ENCODE assay signal across 22 cellular contexts in genomic region chr1:241536969-241537368, GRCh38. TPM values are rescaled to one million over a fixed set of nuclear protein-coding genes. Genes with fewer than 3 reads are reported as not detected.
A peak's percentile ranks its signal among the peaks of the same experiment; 100 is the strongest.
DNase-seq lines count a peak whose midpoint lies in the region; ATAC-seq, FAIRE-seq and TF ChIP-seq lines count a peak whose summit lies in the region.
"Had no signal": no experiment of that assay in that cellular context is flagged by ENCODE, and none has a peak within 500 bp of the region (broad histone marks: within the 10 kb centered on the region; RNA-seq: fewer than 3 reads in every experiment).

No MANE protein-coding gene starts in this region.

- H3K27ac ChIP-seq in GM12878 (ENCODE audit: control insufficient read depth, insufficient read depth) = no peak overlapping the region
- H3K27ac ChIP-seq in mesenchymal stem cell (ENCODE audit: low read length, poor library complexity, severe bottlenecking) = no peak overlapping the region
- no peak overlapping the region for H3K27ac ChIP-seq in esophagus muscularis mucosa (replicated peaks in 1 of 4)
- H3K27ac ChIP-seq: C4-2B had no signal

- TF ChIP-seq RAD21 in GM12878 (IDR thresholded peaks at IDR 0.05; ENCODE audit: insufficient read depth, low read depth, low read length) = no peak

- H2BK5ac ChIP-seq in mesenchymal stem cell (ENCODE audit: low read depth, low read length, poor library complexity, severe bottlenecking) = no peak overlapping the region

- peaks cover 11 to 13% of the 10 kb centered on the region in 2 donors for H3K9me3 Mint-ChIP-seq in stimulated activated naive B cell treated with anti-CD40 and anti-IgM and Interleukin-4, amounts not matched to agents 10 μg/mL and 1 μg/mL and 100 μg/mL, for 72 hours
- peaks cover 0 to 3% of the 10 kb centered on the region in 2 donors for H3K9me3 Mint-ChIP-seq in activated T-cell treated with anti-CD3 and anti-CD28 coated beads, Interleukin-2, amount 50 U/mL, for 72 hours
- H3K9me3 Mint-ChIP-seq: CD4-positive, alpha-beta T cell; GM23338 had no signal

- intact Hi-C loops in GM12878 (cut with micrococcal nuclease; ENCODE audit: unreplicated experiment) (no loop called here), left cardiac atrium (cut with DNase I) (loop anchor here in 1 of 2 donors (10.0 kb wide), 1 partner anchor 88 kb away; no protein-coding TSS in a partner anchor), esophagus muscularis mucosa (cut with DNase I) (loop anchor here (10.0 kb wide), 1 partner anchor 308 kb away; the partner anchor contains the start of gene EXO1)

- FAIRE-seq in GM19239 (lab: Jason Lieb, UNC) (peak; percentile 44), GM12878 (lab: Jason Lieb, UNC) (no peak)
- FAIRE-seq: A204.1, D721Med, G401.6, H54, HepG2 had no signal

- H3K27ac Mint-ChIP-seq in stimulated activated naive B cell treated with anti-CD40 and anti-IgM and Interleukin-4, amounts not matched to agents 10 μg/mL and 1 μg/mL and 100 μg/mL, for 72 hours = peak overlapping the region; percentile 90
- no peak overlapping the region for H3K27ac Mint-ChIP-seq in activated T-cell treated with anti-CD3 and anti-CD28 coated beads, Interleukin-2, amount 50 U/mL, for 72 hours
- H3K27ac Mint-ChIP-seq: CD4-positive, alpha-beta T cell; GM23338 had no signal

- no peaks in the 10 kb centered on the region for H3K27me3 Mint-ChIP-seq in stimulated activated naive B cell treated with anti-CD40 and anti-IgM and Interleukin-4, amounts not matched to agents 10 μg/mL and 1 μg/mL and 100 μg/mL, for 72 hours
- H3K27me3 Mint-ChIP-seq in activated T-cell treated with anti-CD3 and anti-CD28 coated beads, Interleukin-2, amount 50 U/mL, for 72 hours (ENCODE audit: low read depth) = peaks cover 6% of the 10 kb centered on the region
- H3K27me3 Mint-ChIP-seq: CD4-positive, alpha-beta T cell; IgD-negative memory B cell had no signal

- H3K4ac ChIP-seq in mesenchymal stem cell (ENCODE audit: low read depth in 1 of 2, low read length in 2 of 2) = no peak overlapping the region

- 39% methylated on average over 2 of the region's 2 CpGs for WGBS in GM12878 (ENCODE audit: insufficient coverage, insufficient replicate concordance, low lambda C conversion rate, missing lambda C conversion rate)
- WGBS in mesenchymal stem cell = 52% methylated on average over 2 of the region's 2 CpGs
- WGBS in esophagus muscularis mucosa = 80% methylated on average over 2 of the region's 2 CpGs

- SMC1A ChIA-PET in GM12878 (lab: Charles Lee; ENCODE audit: uncharacterized antibody, unreplicated experiment) = interaction anchor here (0.9 to 1.5 kb wide), 3 partner anchors 14 to 90 kb away, joined by 3 to 10 read pairs (median 3); no protein-coding TSS in a partner anchor

- CTCF ChIA-PET in GM12878 (lab: Yijun Ruan, JAX) = interaction anchor here (0.7 to 1.7 kb wide), 4 partner anchors 11 to 90 kb away, joined by 3 to 4 read pairs (median 3); no protein-coding TSS in a partner anchor

- H3K23ac ChIP-seq in mesenchymal stem cell (ENCODE audit: low read length in 2 of 2) = no peak overlapping the region

- H3K18ac ChIP-seq in mesenchymal stem cell (ENCODE audit: low read depth in 1 of 2, low read length in 2 of 2) = no peak overlapping the region

- no TSS peak for BruUV-seq in GM12878 (replicated peaks; lab: Mats Ljungman, UMichigan)

- H4K8ac ChIP-seq in mesenchymal stem cell (ENCODE audit: low read length) = no peak overlapping the region

- H3K9me3 ChIP-seq in GM12878 (replicated peaks; ENCODE audit: control insufficient read depth, insufficient read depth, low read length) (peaks cover 4% of the 10 kb centered on the region), mesenchymal stem cell (ENCODE audit: control insufficient read depth, low read length) (no peaks in the 10 kb centered on the region), esophagus muscularis mucosa (no peaks in the 10 kb centered on the region)
- H3K9me3 ChIP-seq: Caco-2 had no signal

- peaks cover 2% of the 10 kb centered on the region for H3K79me1 ChIP-seq in mesenchymal stem cell (replicated peaks; ENCODE audit: low read length, poor library complexity, severe bottlenecking)

- H3K9ac ChIP-seq in GM12878 (ENCODE audit: control insufficient read depth, insufficient read depth, low read length) (no peak overlapping the region), mesenchymal stem cell (ENCODE audit: low read length) (no peak overlapping the region)

- H2BK12ac ChIP-seq in mesenchymal stem cell (ENCODE audit: low read length in 2 of 2) = no peak overlapping the region

- H3K36me3 ChIP-seq in GM12878 (ENCODE audit: control insufficient read depth in 2 of 2, insufficient read depth in 2 of 2, low read length in 1 of 2) = no peaks in the 10 kb centered on the region; a peak in 1 of 4 replicates
- H3K36me3 ChIP-seq in mesenchymal stem cell (ENCODE audit: control insufficient read depth in 1 of 2, insufficient read depth in 2 of 2, low read depth in 1 of 2, low read length in 2 of 2) = no peaks in the 10 kb centered on the region
- no peaks in the 10 kb centered on the region for H3K36me3 ChIP-seq in esophagus muscularis mucosa

- TF ChIP-seq POLR2A in GM12878 (IDR thresholded peaks at IDR 0.05; ENCODE audit: low read depth, low read length) (no peak), esophagus muscularis mucosa (IDR thresholded peaks at IDR 0.05; ENCODE audit: low read depth) (no peak)

- H3K27me3 ChIP-seq in GM12878 (replicated peaks in 1 of 2; ENCODE audit: control insufficient read depth in 2 of 2, insufficient read depth in 2 of 2, low read length in 1 of 2) (no peaks in the 10 kb centered on the region; a peak in 2 of 4 replicates), mesenchymal stem cell (ENCODE audit: control insufficient read depth in 1 of 2, insufficient read depth in 1 of 2, low read length in 2 of 2) (no peaks in the 10 kb centered on the region), esophagus muscularis mucosa (peaks cover 0 to 15% (median 0%) of the 10 kb centered on the region in 4 donors)

- H3K4me3 Mint-ChIP-seq in stimulated activated naive B cell treated with anti-CD40 and anti-IgM and Interleukin-4, amounts not matched to agents 10 μg/mL and 1 μg/mL and 100 μg/mL, for 72 hours = peak overlapping the region; percentile 48 to 60
- H3K4me3 Mint-ChIP-seq in activated T-cell treated with anti-CD3 and anti-CD28 coated beads, Interleukin-2, amount 50 U/mL, for 72 hours = no peak overlapping the region
- H3K4me3 Mint-ChIP-seq: CD4-positive, alpha-beta T cell; GM23338; IgD-negative memory B cell had no signal

- no peak for ATAC-seq in GM12878
- no peak for ATAC-seq in stimulated activated naive B cell treated with anti-CD40 and anti-IgM and Interleukin-4, amounts not matched to agents 10 μg/mL and 1 μg/mL and 100 μg/mL, for 72 hours (replicated peaks)
- ATAC-seq in activated T-cell treated with anti-CD3 and anti-CD28 coated beads, Interleukin-2, amount 50 U/mL, for 72 hours (replicated peaks in 1 of 2) = no peak
- no peak for ATAC-seq in left cardiac atrium
- ATAC-seq: GM23338, HepG2 had no signal

- no peak for TF ChIP-seq EP300 in GM12878 (IDR thresholded peaks at IDR 0.05; ENCODE audit: borderline replicate concordance in 1 of 2, control insufficient read depth in 1 of 2, low read depth in 2 of 2, low read length in 2 of 2)
- no peak for TF ChIP-seq EP300 in esophagus muscularis mucosa (IDR thresholded peaks at IDR 0.05)

- H2AK5ac ChIP-seq in mesenchymal stem cell (ENCODE audit: low read length, severe bottlenecking) = peak overlapping the region; percentile 72

- POLR2A ChIA-PET in GM12878 (lab: Charles Lee) = no interaction called here

- H2BK120ac ChIP-seq in mesenchymal stem cell (ENCODE audit: low read depth, low read length) = no peak overlapping the region

- H2AFZ ChIP-seq in GM12878 (ENCODE audit: control insufficient read depth, low read depth, low read length) (no peak overlapping the region), mesenchymal stem cell (ENCODE audit: low read depth, low read length) (no peak overlapping the region)
- H2AFZ ChIP-seq: GM23338 had no signal

- H3K4me2 ChIP-seq in GM12878 (ENCODE audit: control insufficient read depth, insufficient read depth) = peak overlapping the region; percentile 31; the same call in 1 of the 2 replicates
- H3K4me2 ChIP-seq in mesenchymal stem cell (ENCODE audit: low read length, poor library complexity, severe bottlenecking) = no peak overlapping the region
- H3K4me2 ChIP-seq: GM23338 had no signal

- RAD21 ChIA-PET in GM12878 (lab: Charles Lee; ENCODE audit: unreplicated experiment) = interaction anchor here (1.4 kb wide), 1 partner anchor 74 kb away, joined by 3 read pairs; no protein-coding TSS in a partner anchor

- H3K79me2 ChIP-seq in GM12878 (ENCODE audit: control insufficient read depth, insufficient read depth, low read length) = no peaks in the 10 kb centered on the region

- H3K4me1 Mint-ChIP-seq in stimulated activated naive B cell treated with anti-CD40 and anti-IgM and Interleukin-4, amounts not matched to agents 10 μg/mL and 1 μg/mL and 100 μg/mL, for 72 hours = peaks cover 49 to 84% of the 10 kb centered on the region in 2 donors
- H3K4me1 Mint-ChIP-seq in activated T-cell treated with anti-CD3 and anti-CD28 coated beads, Interleukin-2, amount 50 U/mL, for 72 hours (ENCODE audit: low read depth) = peaks cover 24% of the 10 kb centered on the region
- H3K4me1 Mint-ChIP-seq: GM23338 had no signal

- H3K36me3 Mint-ChIP-seq in stimulated activated naive B cell treated with anti-CD40 and anti-IgM and Interleukin-4, amounts not matched to agents 10 μg/mL and 1 μg/mL and 100 μg/mL, for 72 hours = peaks cover 54 to 59% of the 10 kb centered on the region in 2 donors
- H3K36me3 Mint-ChIP-seq in activated T-cell treated with anti-CD3 and anti-CD28 coated beads, Interleukin-2, amount 50 U/mL, for 72 hours (ENCODE audit: insufficient read depth in 2 of 2) = peaks cover 4 to 8% of the 10 kb centered on the region in 2 donors

- H3K4me3 ChIP-seq in GM12878 (no peak overlapping the region; the same call in 1 of the 2 replicates), mesenchymal stem cell (ENCODE audit: insufficient read depth in 1 of 2, low read depth in 1 of 2, low read length in 2 of 2) (no peak overlapping the region), esophagus muscularis mucosa (no peak overlapping the region)
- H3K4me3 ChIP-seq: GM23338 had no signal

- H3K4me1 ChIP-seq in GM12878 (ENCODE audit: control insufficient read depth, insufficient read depth, low read length) (peaks cover 14% of the 10 kb centered on the region; the same call in 1 of the 2 replicates), mesenchymal stem cell (ENCODE audit: control insufficient read depth, insufficient read depth, low read depth, low read length) (peaks cover 2% of the 10 kb centered on the region), esophagus muscularis mucosa (peaks cover 0 to 2% (median 0%) of the 10 kb centered on the region in 4 donors)
- H3K4me1 ChIP-seq: Caco-2 had no signal

- in situ Hi-C loops in GM12878 (cut with MboI) = loop anchor here (10.0 kb wide), 1 partner anchor 458 kb away; the partner anchor contains the start of gene MAP1LC3C

- DNase-seq in GM19239 (ENCODE audit: insufficient read length, low spot score) (no peak), GM12878 (ENCODE audit: low read depth, low spot score) (no peak), mesenchymal stem cell (no peak), left cardiac atrium (no peak), esophagus muscularis mucosa (ENCODE audit: extremely low spot score) (no peak), NCI-H1092 treated with DMSO at 0.1 percent for 48 hours (lab: John Stamatoyannopoulos, UW) (no peak)
- DNase-seq in stimulated activated naive B cell treated with anti-CD40 and anti-IgM and Interleukin-4, amounts not matched to agents 10 μg/mL and 1 μg/mL and 100 μg/mL, for 72 hours = no peak
- DNase-seq in activated T-cell treated with anti-CD3 and anti-CD28 coated beads, Interleukin-2, amount 50 U/mL, for 72 hours = no peak
- DNase-seq: ACHN; Caco-2; CD4-positive, alpha-beta T cell; HCEC 1CT; KG1 had no signal

- TF ChIP-seq CTCF in GM12878 (IDR thresholded peaks at IDR 0.05 in 2 of 3, conservative IDR thresholded peaks at IDR 0.05 in 1 of 3; ENCODE audit: control insufficient read depth in 2 of 3, extremely low read depth in 1 of 3, insufficient read depth in 1 of 3, low read depth in 3 of 3, low read length in 3 of 3) (no peak), esophagus muscularis mucosa (IDR thresholded peaks at IDR 0.05) (no peak)

- no peak overlapping the region for H3K14ac ChIP-seq in mesenchymal stem cell (ENCODE audit: low read length in 2 of 2)

- no peaks in the 10 kb centered on the region for H4K20me1 ChIP-seq in GM12878 (ENCODE audit: control insufficient read depth, insufficient read depth)

- no peak overlapping the region for H2BK15ac ChIP-seq in mesenchymal stem cell (ENCODE audit: low read depth, poor library complexity, severe bottlenecking)

- no peak overlapping the region for H4K91ac ChIP-seq in mesenchymal stem cell (ENCODE audit: low read length)

RNA-seq across cellular contexts. Expression of gene KMO, which starts 4.8 kb away (rescaled TPM):
- 0.93 and 5.8 TPM in 2 replicates for total RNA-seq in GM12878 (2013; cell fraction: nucleolus; rRNA removed)
- total RNA-seq in GM12878 (2014; rRNA removed) = 1.6 and 2.8 TPM in 2 replicates
- 1.1 and 1.5 TPM in 2 replicates for total RNA-seq in GM12878 (2014; rRNA removed; fragmentation: Illumina TruSeq; extraction: Trizol)
- 1.2 and 2.4 TPM in 2 replicates for total RNA-seq in GM12878 (2021)
- 6.9 TPM for polyA plus RNA-seq in GM12878 (2011; ENCODE audit: low read depth)
- 0.50 and 0.68 TPM in 2 replicates for polyA plus RNA-seq in GM12878 (2011; rRNA removed)
- 0.13 and 0.35 TPM in 2 replicates for polyA plus RNA-seq in GM12878 (2011; cell fraction: cytosol; rRNA removed)
- polyA plus RNA-seq in GM12878 (2011; cell fraction: nucleus; rRNA removed) = 0.75 and 0.76 TPM in 2 replicates
- 7.0 and 7.2 TPM in 2 replicates for polyA plus RNA-seq in GM12878 (2012)
- polyA plus RNA-seq in GM12878 (2014; fragmentation: Illumina TruSeq; extraction: Trizol) = 1.9 and 3.0 TPM in 2 replicates
- polyA plus RNA-seq in GM12878 (2014; fragmentation: Nextera tagmentation; extraction: Ambion mirVana) = 1 to 10 TPM; 4.4 to 5.9 TPM
- polyA plus RNA-seq in GM12878 (2014; rRNA removed) = 1.3 and 2.7 TPM in 2 replicates
- polyA plus RNA-seq in GM12878 (2016; fragmentation: Nextera tagmentation; extraction: Ambion mirVana) = 1 to 10 TPM; 1.4 to 2.2 TPM
- polyA minus RNA-seq in GM12878 (2011; rRNA and poly(A)+ RNA removed) = 0.51 and 0.82 TPM in 2 replicates
- polyA minus RNA-seq in GM12878 (2011; cell fraction: cytosol; rRNA and poly(A)+ RNA removed) = not detected in 2 replicates
- polyA minus RNA-seq in GM12878 (2011; cell fraction: nucleus; rRNA and poly(A)+ RNA removed) = 0.29 and 0.36 TPM in 2 replicates
- 0.18 TPM for polyA plus RNA-seq in mesenchymal stem cell (2013, experiment 1 of 2)
- 0.10 TPM for polyA plus RNA-seq in mesenchymal stem cell (2013, experiment 2 of 2)
- under 1 TPM in 1 of 2 donors, not detected in 1; 0.21 TPM for total RNA-seq in activated T-cell treated with anti-CD3 and anti-CD28 coated beads, Interleukin-2, amount 50 U/mL, for 72 hours
- under 1 TPM; 0.39 to 0.47 TPM for total RNA-seq in left cardiac atrium
- total RNA-seq in esophagus muscularis mucosa = under 1 TPM in 3 of 4 donors, not detected in 1; 0.29 to 0.83 (median 0.42) TPM
- total RNA-seq: Caco-2; CD4-positive, alpha-beta T cell; GM23338; HepG2 had no signal
- polyA plus RNA-seq: BJ had no signal

RNA-seq across cellular contexts. Expression of gene FH, which starts 17.4 kb away (rescaled TPM):
- 38.7 and 61.7 TPM in 2 replicates for total RNA-seq in GM12878 (2013; cell fraction: nucleolus; rRNA removed)
- total RNA-seq in GM12878 (2014; rRNA removed) (66.3 and 68.6 TPM in 2 replicates), GM12878 (2014; rRNA removed; fragmentation: Illumina TruSeq; extraction: Trizol) (77.2 and 77.8 TPM in 2 replicates), GM12878 (2021) (75.6 and 78.1 TPM in 2 replicates), left cardiac atrium (100 to 1,000 TPM; 146 to 181 TPM), esophagus muscularis mucosa (10 to 100 TPM; 63.6 to 83.4 (median 69.1) TPM)
- polyA plus RNA-seq in GM12878 (2011; ENCODE audit: low read depth) = 71.7 TPM
- polyA plus RNA-seq in GM12878 (2011; rRNA removed) (74.6 and 84.9 TPM in 2 replicates), GM12878 (2014; fragmentation: Illumina TruSeq; extraction: Trizol) (75.3 and 83.4 TPM in 2 replicates), GM12878 (2014; fragmentation: Nextera tagmentation; extraction: Ambion mirVana) (10 to 100 TPM; 44.7 to 57.5 TPM), GM12878 (2014; rRNA removed) (72.9 and 82.5 TPM in 2 replicates), GM12878 (2016; fragmentation: Nextera tagmentation; extraction: Ambion mirVana) (100 to 1,000 TPM; 119 to 124 TPM)
- polyA plus RNA-seq in GM12878 (2011; cell fraction: cytosol; rRNA removed) = 44.5 and 50.5 TPM in 2 replicates
- polyA plus RNA-seq in GM12878 (2011; cell fraction: nucleus; rRNA removed) = 51.6 and 69.9 TPM in 2 replicates
- polyA plus RNA-seq in GM12878 (2012) = 57.1 and 76.8 TPM in 2 replicates
- polyA minus RNA-seq in GM12878 (2011; rRNA and poly(A)+ RNA removed) = 55.6 and 77.6 TPM in 2 replicates
- polyA minus RNA-seq in GM12878 (2011; cell fraction: cytosol; rRNA and poly(A)+ RNA removed) = 21.5 and 22.8 TPM in 2 replicates
- polyA minus RNA-seq in GM12878 (2011; cell fraction: nucleus; rRNA and poly(A)+ RNA removed) = 15.5 and 27.2 TPM in 2 replicates
- polyA plus RNA-seq in mesenchymal stem cell (2013, experiment 1 of 2) = 40.5 TPM
- 41.6 TPM for polyA plus RNA-seq in mesenchymal stem cell (2013, experiment 2 of 2)
- total RNA-seq in activated T-cell treated with anti-CD3 and anti-CD28 coated beads, Interleukin-2, amount 50 U/mL, for 72 hours = 10 to 100 TPM; 62.0 to 72.6 TPM

Comparison
In these comparisons a context has a peak if more than half of its experiments do, and no peak if none do; other contexts are left out.
1. H3K4me3 Mint-ChIP-seq: peak in stimulated activated naive B cell treated with anti-CD40 and anti-IgM and Interleukin-4, amounts not matched to agents 10 μg/mL and 1 μg/mL and 100 μg/mL, for 72 hours (2 of 2); none in activated T-cell treated with anti-CD3 and anti-CD28 coated beads, Interleukin-2, amount 50 U/mL, for 72 hours (0 of 2).